13 cellular contexts compared by ENCODE assay signal in the genomic region with DNA sequence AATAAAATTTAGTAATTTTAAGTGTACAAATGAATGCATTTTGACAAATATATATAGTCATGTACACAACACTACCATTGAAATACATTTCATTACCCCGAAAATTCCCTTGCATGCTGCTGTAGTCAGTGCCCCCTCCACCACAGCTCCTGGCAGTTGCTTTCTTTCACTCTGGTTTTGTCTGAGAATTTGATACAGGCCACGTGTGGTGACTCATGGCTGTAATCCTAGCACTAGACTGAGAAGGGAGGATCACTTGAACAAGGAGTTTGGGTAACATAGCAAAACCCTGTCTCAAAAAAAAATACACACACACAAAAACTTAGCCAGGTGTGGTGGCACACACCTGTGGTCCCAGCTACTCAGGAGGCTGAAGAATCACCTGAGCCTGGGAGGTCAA.
DNase-seq lines count a peak whose midpoint lies in the region; ATAC-seq and TF ChIP-seq lines count a peak whose summit lies in the region.
"Had no signal": no experiment of that assay in that cellular context is flagged by ENCODE, and none has a peak within 500 bp of the region (broad histone marks: within the 10 kb centered on the region; RNA-seq: fewer than 3 reads in every experiment).

No MANE protein-coding gene starts in this region.

- CTCF ChIA-PET in PC-3 (lab: Charles Lee): interaction anchor here (0.5 kb wide), 1 partner anchor 31 kb away, joined by 10 read pairs; no protein-coding TSS in a partner anchor

- H3F3A ChIP-seq in PC-3 (ENCODE audit: low read length, unreplicated experiment): peaks cover 8% of the 10 kb centered on the region

- no peak for TF ChIP-seq CTCF in PC-3 (conservative IDR thresholded peaks at IDR 0.05; ENCODE audit: low read depth, low read length)
- no peak for TF ChIP-seq CTCF in left ventricle myocardium inferior (IDR thresholded peaks at IDR 0.05; ENCODE audit: borderline replicate concordance)

- BruUV-seq in PC-3 (replicated peaks; lab: Mats Ljungman, UMichigan): no TSS peak

- no peaks in the 10 kb centered on the region for H3K27me3 ChIP-seq in PC-3 (ENCODE audit: low read length)
- H3K27me3 ChIP-seq in left ventricle myocardium inferior (ENCODE audit: low read depth): no peaks in the 10 kb centered on the region

- no peaks in the 10 kb centered on the region for H3K9me3 ChIP-seq in PC-3 (ENCODE audit: low read length)
- peaks cover 2% of the 10 kb centered on the region for H3K9me3 ChIP-seq in left ventricle myocardium inferior (replicated peaks)

- H3K9ac ChIP-seq in PC-3 (ENCODE audit: low read length): no peak overlapping the region

- no peaks in the 10 kb centered on the region for H4K20me1 ChIP-seq in PC-3 (ENCODE audit: low read length)

- H3K36me3 ChIP-seq in PC-3 (ENCODE audit: low read depth, low read length): no peaks in the 10 kb centered on the region
- no peaks in the 10 kb centered on the region for H3K36me3 ChIP-seq in left ventricle myocardium inferior

- intact Hi-C loops in PC-3 (cut with micrococcal nuclease): no loop called here
- intact Hi-C loops in left ventricle myocardium inferior (cut with micrococcal nuclease): no loop called here

- H3K4me2 ChIP-seq in PC-3 (ENCODE audit: low read length): peak overlapping the region; percentile 4

- peak overlapping the region; percentile 16; the same call in 1 of the 2 replicates for H2AFZ ChIP-seq in PC-3 (ENCODE audit: low read length)

- H3K4me1 ChIP-seq in PC-3 (ENCODE audit: insufficient read depth, low read length) (peaks cover 38% of the 10 kb centered on the region), left ventricle myocardium inferior (no peaks in the 10 kb centered on the region)

- POLR2A ChIA-PET in PC-3 (lab: Charles Lee; ENCODE audit: unreplicated experiment): interaction anchor here (0.5 kb wide), 1 partner anchor 122 kb away, joined by 6 read pairs; no protein-coding TSS in a partner anchor

- H3K79me2 ChIP-seq in PC-3 (ENCODE audit: low read length): no peaks in the 10 kb centered on the region

- DNase-seq in GM04504 (ENCODE audit: low read depth): peak; percentile 11
- DNase-seq in PC-3: peak; percentile 83
- peak; percentile 41 for DNase-seq in skeletal muscle cell (ENCODE audit: low read depth)
- no peak for DNase-seq in UCSD-AML1 (lab: John Stamatoyannopoulos, UW; ENCODE audit: unreplicated experiment)
- DNase-seq in left ventricle myocardium inferior: no peak
- no peak for DNase-seq in dermis blood vessel endothelial cell
- DNase-seq: activated CD4-positive, alpha-beta memory T cell treated with anti-CD3 and anti-CD28 coated beads for 36 hours; DMS53; naive thymus-derived CD4-positive, alpha-beta T cell; NCI-H1105 treated with DMSO at 0.1 percent for 48 hours; stimulated activated CD4-positive, alpha-beta T cell treated with anti-CD3 and anti-CD28 coated beads, Interleukin-12 subunit alpha, Interleukin-12 subunit beta, amount 100 ng/mL, for 4 hours had no signal

- H3K4me3 ChIP-seq in PC-3 (ENCODE audit: low read length) (no peak overlapping the region), skeletal muscle cell (ENCODE audit: low read depth, low read length) (no peak overlapping the region), left ventricle myocardium inferior (no peak overlapping the region)

- ATAC-seq in PC-3 (peak; percentile 72), esophagus mucosa (peak; percentile 69)
- ATAC-seq: naive thymus-derived CD4-positive, alpha-beta T cell had no signal

- H3K27ac ChIP-seq in PC-3 (ENCODE audit: low read length) (no peak overlapping the region), left ventricle myocardium inferior (replicated peaks) (no peak overlapping the region)
- H3K27ac ChIP-seq: HL-60 had no signal

- H3K9me2 ChIP-seq in PC-3 (replicated peaks; ENCODE audit: low read length): no peaks in the 10 kb centered on the region

Comparison
In these comparisons a context has a peak if more than half of its experiments do, and no peak if none do; other contexts are left out.
1. DNase-seq: peak in GM04504 (single experiment), PC-3 (single experiment) and skeletal muscle cell (single experiment); none in UCSD-AML1 (single experiment), left ventricle myocardium inferior (single experiment) and dermis blood vessel endothelial cell (single experiment).